26 cellular contexts compared by ENCODE assay signal in the genomic region with DNA sequence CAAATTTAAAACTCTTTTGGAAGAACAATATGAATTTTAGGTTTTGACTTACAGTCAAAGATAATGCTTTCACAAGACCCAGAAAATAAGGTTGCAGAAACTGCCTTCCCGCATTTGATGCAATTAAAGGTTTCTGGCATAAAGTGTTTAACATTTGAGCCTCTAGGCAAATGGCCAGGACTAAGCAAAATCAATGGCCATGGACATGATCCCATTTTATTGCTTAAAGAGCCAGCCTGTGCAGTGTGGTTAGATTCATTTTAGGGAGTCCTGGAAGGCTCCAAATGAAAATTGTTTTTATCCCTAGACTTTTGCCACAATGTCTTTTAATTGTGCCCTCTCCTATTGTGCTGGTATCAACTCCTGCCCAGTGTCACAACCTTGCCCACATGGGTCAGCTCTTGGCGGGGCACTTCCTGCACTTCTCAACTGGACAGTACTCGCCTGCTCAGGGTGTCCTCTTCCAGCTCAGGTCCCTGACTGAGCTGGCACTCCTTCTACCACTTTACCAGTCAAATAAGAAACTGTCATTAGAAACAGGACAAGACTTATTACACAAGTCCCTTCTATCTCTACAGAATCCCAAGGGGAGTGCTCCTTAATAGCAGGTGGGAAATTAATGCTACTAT.
"Had no signal": no experiment of that assay in that cellular context is flagged by ENCODE, and none has a peak within 500 bp of the region (broad histone marks: within the 10 kb centered on the region; RNA-seq: fewer than 3 reads in every experiment).

No MANE protein-coding gene starts in this region.

- H3K36me3 Mint-ChIP-seq: activated naive CD4-positive, alpha-beta T cell treated with anti-CD3 and anti-CD28 coated beads, Interleukin-2, amount 10 ng/mL, durations not matched to agents 7 days and 5 days; activated naive CD8-positive, alpha-beta T cell treated with anti-CD3 and anti-CD28 coated beads, Interleukin-2, amount 10 ng/mL, durations not matched to agents 7 days and 5 days had no signal

- H3K4me1 ChIP-seq: ascending aorta, body of pancreas, Peyer's patch, SJSA1 had no signal

- H3K4me1 Mint-ChIP-seq: activated naive CD4-positive, alpha-beta T cell treated with anti-CD3 and anti-CD28 coated beads, Interleukin-2, amount 10 ng/mL, durations not matched to agents 7 days and 5 days; activated naive CD8-positive, alpha-beta T cell treated with anti-CD3 and anti-CD28 coated beads, Interleukin-2, amount 10 ng/mL, durations not matched to agents 7 days and 5 days had no signal

- H3K4me3 Mint-ChIP-seq: activated CD8-positive, alpha-beta T cell treated with anti-CD3 and anti-CD28 coated beads for 36 hours; activated naive CD4-positive, alpha-beta T cell treated with anti-CD3 and anti-CD28 coated beads, Interleukin-2, amount 10 ng/mL, durations not matched to agents 7 days and 5 days; activated naive CD8-positive, alpha-beta T cell treated with anti-CD3 and anti-CD28 coated beads, Interleukin-2, amount 10 ng/mL, durations not matched to agents 7 days and 5 days; activated T-cell treated with anti-CD3 and anti-CD28 coated beads, Interleukin-2, amount 50 U/mL, for 72 hours; T-helper 2 cell treated with Interferon-gamma antibody and Interleukin-4, amounts not matched to agents 5 μg/mL and 100 μg/mL, for 36 hours had no signal

- H3K36me3 ChIP-seq: ascending aorta, Peyer's patch, SJSA1 had no signal

- H3K27ac ChIP-seq: ascending aorta, body of pancreas, Peyer's patch, RWPE1, SJSA1 had no signal

- H3K27ac Mint-ChIP-seq: activated CD8-positive, alpha-beta T cell treated with anti-CD3 and anti-CD28 coated beads for 36 hours; activated naive CD4-positive, alpha-beta T cell treated with anti-CD3 and anti-CD28 coated beads, Interleukin-2, amount 10 ng/mL, durations not matched to agents 7 days and 5 days; activated naive CD8-positive, alpha-beta T cell treated with anti-CD3 and anti-CD28 coated beads, Interleukin-2, amount 10 ng/mL, durations not matched to agents 7 days and 5 days; activated T-cell treated with anti-CD3 and anti-CD28 coated beads, Interleukin-2, amount 50 U/mL, for 72 hours; activated T-helper 2 cell treated with anti-CD3 and anti-CD28 coated beads, Interferon-gamma antibody, Interleukin-2, Interleukin-4, amounts not matched to agents 10 μg/mL and 5 μg/mL and 100 μg/mL, durations not matched to agents 14 hours and 24 hours and 36 hours; T-helper 2 cell treated with Interferon-gamma antibody and Interleukin-4, amounts not matched to agents 5 μg/mL and 100 μg/mL, for 36 hours had no signal

- H3K4me3 ChIP-seq: ascending aorta, body of pancreas, Peyer's patch, SJSA1 had no signal

- H3K9me3 Mint-ChIP-seq: activated CD8-positive, alpha-beta T cell treated with anti-CD3 and anti-CD28 coated beads for 36 hours; activated naive CD4-positive, alpha-beta T cell treated with anti-CD3 and anti-CD28 coated beads, Interleukin-2, amount 10 ng/mL, durations not matched to agents 7 days and 5 days; activated naive CD8-positive, alpha-beta T cell treated with anti-CD3 and anti-CD28 coated beads, Interleukin-2, amount 10 ng/mL, durations not matched to agents 7 days and 5 days; activated T-cell treated with anti-CD3 and anti-CD28 coated beads, Interleukin-2, amount 50 U/mL, for 72 hours; activated T-helper 2 cell treated with anti-CD3 and anti-CD28 coated beads, Interferon-gamma antibody, Interleukin-2, Interleukin-4, amounts not matched to agents 10 μg/mL and 5 μg/mL and 100 μg/mL, durations not matched to agents 14 hours and 24 hours and 36 hours; T-helper 2 cell treated with Interferon-gamma antibody and Interleukin-4, amounts not matched to agents 5 μg/mL and 100 μg/mL, for 36 hours had no signal

- H3K27me3 Mint-ChIP-seq: activated naive CD4-positive, alpha-beta T cell treated with anti-CD3 and anti-CD28 coated beads, Interleukin-2, amount 10 ng/mL, durations not matched to agents 7 days and 5 days; activated naive CD8-positive, alpha-beta T cell treated with anti-CD3 and anti-CD28 coated beads, Interleukin-2, amount 10 ng/mL, durations not matched to agents 7 days and 5 days had no signal

- FAIRE-seq: bronchial epithelial cell had no signal

- DNase-seq: activated CD4-positive, alpha-beta T cell treated with anti-CD3 and anti-CD28 coated beads for 4 hours; activated CD8-positive, alpha-beta memory T cell treated with anti-CD3 and anti-CD28 coated beads, Interleukin-2, amount 50 U/mL, for 4 hours; activated CD8-positive, alpha-beta T cell treated with anti-CD3 and anti-CD28 coated beads for 36 hours; activated gamma-delta T cell treated with Interleukin-2 at 50 U/mL for 16 hours; activated naive CD4-positive, alpha-beta T cell treated with anti-CD3 and anti-CD28 coated beads, Interleukin-2, amount 10 ng/mL, durations not matched to agents 7 days and 5 days; activated naive CD8-positive, alpha-beta T cell treated with anti-CD3 and anti-CD28 coated beads, Interleukin-2, amount 10 ng/mL, durations not matched to agents 7 days and 5 days; activated T-cell treated with anti-CD3 and anti-CD28 coated beads, Interleukin-2, amount 50 U/mL, for 72 hours; body of pancreas; IMR-90; KG1; NCI-H1092; NCI-H1417; NCI-H1930; NCI-H2171; NCI-H2227 treated with DMSO at 0.1 percent for 48 hours; NCI-H526 treated with DMSO at 0.1 percent for 48 hours; NK-92 treated with Interleukin-12 subunit alpha and Interleukin-12 subunit beta, amount 100 ng/mL, for 24 hours; Peyer's patch; Right ventricle myocardium superior; SW 1271 had no signal

- H3K27me3 ChIP-seq: ascending aorta, body of pancreas, Peyer's patch, SJSA1 had no signal

- H3K9me3 ChIP-seq: ascending aorta, body of pancreas, Peyer's patch, SJSA1 had no signal
